ENCODE assay signal across 8 cellular contexts in the genomic region with DNA sequence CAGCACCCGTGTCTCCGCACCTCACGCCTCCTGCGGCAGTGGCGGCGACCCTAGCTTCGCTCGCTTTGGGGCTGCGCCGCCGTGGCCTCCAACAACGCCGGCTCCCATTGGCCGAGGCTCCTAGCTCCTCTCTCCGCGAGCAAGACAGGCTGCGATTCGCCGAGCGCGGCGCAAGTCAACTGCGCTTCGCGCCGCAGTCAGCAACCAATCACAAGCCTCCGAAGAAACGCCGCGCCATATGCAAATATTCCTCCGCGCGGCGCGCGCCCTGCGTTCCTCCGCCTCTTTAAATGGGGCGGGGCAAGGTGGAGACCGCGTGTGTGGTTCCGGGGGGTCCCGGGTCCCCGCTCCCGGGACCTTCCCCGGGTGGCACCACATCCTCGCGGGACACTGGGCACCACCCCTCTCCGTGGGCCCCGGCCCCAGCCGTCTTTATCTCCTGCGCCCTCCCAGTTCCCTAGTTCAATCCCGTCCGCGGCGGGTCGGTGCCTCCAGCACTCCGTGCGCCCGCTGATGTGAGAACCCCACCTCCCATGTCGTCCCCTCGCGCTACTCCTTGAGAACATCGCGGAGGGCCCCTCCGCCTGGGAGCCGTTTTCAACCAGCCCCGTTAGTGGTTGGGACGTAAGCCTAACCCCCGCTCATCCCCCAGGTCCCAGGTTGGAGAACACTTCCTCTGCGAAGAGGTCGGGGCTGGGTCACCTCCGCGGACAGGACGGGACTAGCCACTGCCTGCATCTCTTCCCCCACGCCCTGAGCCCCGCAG. TPM values are rescaled to one million over a fixed set of nuclear protein-coding genes. Genes with fewer than 3 reads are reported as not detected.
DNase-seq lines count a peak whose midpoint lies in the region; ATAC-seq and TF ChIP-seq lines count a peak whose summit lies in the region.

A gene with protein sequence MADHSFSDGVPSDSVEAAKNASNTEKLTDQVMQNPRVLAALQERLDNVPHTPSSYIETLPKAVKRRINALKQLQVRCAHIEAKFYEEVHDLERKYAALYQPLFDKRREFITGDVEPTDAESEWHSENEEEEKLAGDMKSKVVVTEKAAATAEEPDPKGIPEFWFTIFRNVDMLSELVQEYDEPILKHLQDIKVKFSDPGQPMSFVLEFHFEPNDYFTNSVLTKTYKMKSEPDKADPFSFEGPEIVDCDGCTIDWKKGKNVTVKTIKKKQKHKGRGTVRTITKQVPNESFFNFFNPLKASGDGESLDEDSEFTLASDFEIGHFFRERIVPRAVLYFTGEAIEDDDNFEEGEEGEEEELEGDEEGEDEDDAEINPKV (minus strand): TSS at position 96 of the 766 bp plus-strand sequence. CDS start 13,109 bp downstream, outside the sequence.

- TF ChIP-seq CTCF in GM12875 (IDR thresholded peaks at IDR 0.05; ENCODE audit: borderline replicate concordance, insufficient read depth, low read depth, low read length) = no peak
- TF ChIP-seq CTCF in type B pancreatic cell (conservative IDR thresholded peaks at IDR 0.05) = no peak

- peak within 1 kb of the TSS; percentile 99 for H3K4me3 Mint-ChIP-seq in type B pancreatic cell

- H3K4me3 ChIP-seq in GM12875 (ENCODE audit: low read depth, low read length) (peak within 1 kb of the TSS; percentile 88), adipocyte (ENCODE audit: low read length) (peak within 1 kb of the TSS; percentile 97)

- H3K36me3 Mint-ChIP-seq in type B pancreatic cell = peaks cover 10% of the 10 kb centered on the region

- H3K27ac Mint-ChIP-seq in type B pancreatic cell = peak within 1 kb of the TSS; percentile 100

- peak; percentile 91 for ATAC-seq in HG02798 (IDR thresholded peaks at IDR 0.05; ENCODE audit: poor library complexity, unreplicated experiment)

- no peaks in the 10 kb centered on the region for H3K9me3 ChIP-seq in adipocyte (ENCODE audit: control insufficient read depth, low read length)

- H3K27me3 ChIP-seq in adipocyte (replicated peaks; ENCODE audit: control insufficient read depth, insufficient read depth, low read length) = no peaks in the 10 kb centered on the region

- H3K9ac ChIP-seq in adipocyte (ENCODE audit: low read length) = peak within 1 kb of the TSS; percentile 96

- H3K4me1 ChIP-seq in adipocyte (ENCODE audit: control insufficient read depth, insufficient read depth, low read length) = peaks cover 29% of the 10 kb centered on the region

- H3K4me1 Mint-ChIP-seq in type B pancreatic cell (ENCODE audit: unreplicated experiment) = peaks cover 27% of the 10 kb centered on the region

- DNase-seq in NCI-H1436 (lab: John Stamatoyannopoulos, UW) (peak; percentile 95), T follicular helper cell (ENCODE audit: low read depth) (peak; percentile 96), adipocyte (ENCODE audit: low read depth) (peak; percentile 99), cardiac septum (ENCODE audit: low spot score) (peak; percentile 99), pons (ENCODE audit: low spot score) (peak; percentile 95), type B pancreatic cell (ENCODE audit: extremely low spot score, unreplicated experiment) (peak; percentile 96)

- H3K36me3 ChIP-seq in adipocyte (ENCODE audit: control insufficient read depth, insufficient read depth, low read length, severe bottlenecking) = peaks cover 6% of the 10 kb centered on the region

- no peaks in the 10 kb centered on the region for H3K27me3 Mint-ChIP-seq in type B pancreatic cell

- H3K9me3 Mint-ChIP-seq in type B pancreatic cell = no peaks in the 10 kb centered on the region

- intact Hi-C loops in cardiac septum (cut with DNase I) = no loop called here

RNA-seq across cellular contexts. Expression of the gene that starts here (rescaled TPM):
- total RNA-seq in cardiac septum = 189 TPM
- total RNA-seq in type B pancreatic cell (ENCODE audit: low replicate concordance) = 137 and 172 TPM in 2 replicates

Comparison
In these comparisons a context has a peak if more than half of its experiments do, and no peak if none do; other contexts are left out.
1. Peak in every context shown above with its lines: DNase-seq, ATAC-seq and H3K4me3 ChIP-seq.